ENCODE assay signal across 26 cellular contexts in the genomic region with DNA sequence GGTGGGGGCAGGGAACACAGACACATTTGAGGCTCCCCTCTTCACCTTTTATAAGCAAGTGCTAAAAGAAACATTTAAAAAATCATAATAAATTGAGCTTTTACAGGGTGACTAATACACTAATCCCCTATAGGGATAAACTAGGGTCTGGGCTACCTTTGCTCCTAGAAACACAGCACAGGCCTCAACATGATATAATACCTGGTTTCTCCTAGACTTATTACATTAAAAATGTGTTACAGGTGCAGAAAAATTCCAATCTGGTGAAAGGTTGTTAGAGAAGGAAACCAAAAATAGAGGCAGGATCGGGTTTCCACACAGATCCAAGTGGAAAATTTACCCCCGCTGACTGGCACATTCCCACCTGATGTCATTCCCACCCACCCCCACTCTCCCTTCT.
"Had no signal": no experiment of that assay in that cellular context is flagged by ENCODE, and none has a peak within 500 bp of the region (broad histone marks: within the 10 kb centered on the region; RNA-seq: fewer than 3 reads in every experiment).

No MANE protein-coding gene starts in this region.

- FAIRE-seq: urothelium cell line had no signal

- ATAC-seq: mucosa of descending colon; naive thymus-derived CD4-positive, alpha-beta T cell; natural killer cell treated with Interleukin-12 subunit alpha and Interleukin-12 subunit beta and Interleukin-15 and Interleukin-18, amount 100 ng/mL, for 72 hours; right lobe of liver; stimulated activated memory B cell treated with anti-CD40 and anti-IgM and Interleukin-4, amounts not matched to agents 10 μg/mL and 1 μg/mL and 100 μg/mL, for 72 hours; stimulated activated naive CD8-positive, alpha-beta T cell treated with anti-CD3 and anti-CD28 coated beads, Interleukin-15, Interleukin-2, amounts not matched to agents 100 U/mL and 50 U/mL, for 24 hours; upper lobe of right lung had no signal

- H3K36me3 ChIP-seq: left ventricle myocardium inferior, ovary, right atrium auricular region, right lobe of liver, stomach, thyroid gland, upper lobe of right lung had no signal

- H3K27ac Mint-ChIP-seq: mesothelial cell of epicardium; naive thymus-derived CD4-positive, alpha-beta T cell; natural killer cell treated with Interleukin-12 subunit alpha and Interleukin-12 subunit beta and Interleukin-15 and Interleukin-18, amount 100 ng/mL, for 72 hours; progenitor cell of endocrine pancreas; stimulated activated memory B cell treated with anti-CD40 and anti-IgM and Interleukin-4, amounts not matched to agents 10 μg/mL and 1 μg/mL and 100 μg/mL, for 72 hours had no signal

- H3K4me1 ChIP-seq: left ventricle myocardium inferior, right atrium auricular region, right lobe of liver, stomach, testis, thyroid gland, upper lobe of right lung had no signal

- H3K27me3 ChIP-seq: hepatocyte, ovary, right atrium auricular region, right lobe of liver, stomach, testis, thyroid gland, upper lobe of right lung had no signal

- DNase-seq: islet precursor cell; left ventricle myocardium inferior; mesendoderm; mucosa of descending colon; naive thymus-derived CD4-positive, alpha-beta T cell; ovary; right lobe of liver; stimulated activated CD4-positive, alpha-beta T cell treated with anti-CD3 and anti-CD28 coated beads, Interleukin-1b, Interleukin-23, amount 100 ng/mL, for 48 hours; stimulated activated CD4-positive, alpha-beta T cell treated with anti-CD3 and anti-CD28 coated beads, Interleukin-2, amount 100 ng/mL, for 48 hours; stimulated activated CD4-positive, alpha-beta T cell treated with anti-CD3 and anti-CD28 coated beads, Interleukin-4, amount 100 ng/mL, for 4 hours; stimulated activated CD8-positive, alpha-beta memory T cell treated with anti-CD3 and anti-CD28 coated beads, Interleukin-4, amount 100 ng/mL, for 48 hours; stimulated activated naive CD8-positive, alpha-beta T cell treated with anti-CD3 and anti-CD28 coated beads, Interleukin-15, Interleukin-2, amounts not matched to agents 100 U/mL and 50 U/mL, for 24 hours; stomach; testis; thyroid gland; trophoblast cell; upper lobe of right lung had no signal

- H3K4me3 Mint-ChIP-seq: mesothelial cell of epicardium; naive thymus-derived CD4-positive, alpha-beta T cell; natural killer cell treated with Interleukin-12 subunit alpha and Interleukin-12 subunit beta and Interleukin-15 and Interleukin-18, amount 100 ng/mL, for 72 hours; stimulated activated memory B cell treated with anti-CD40 and anti-IgM and Interleukin-4, amounts not matched to agents 10 μg/mL and 1 μg/mL and 100 μg/mL, for 72 hours had no signal

- H3K36me3 Mint-ChIP-seq: mesothelial cell of epicardium; stimulated activated memory B cell treated with anti-CD40 and anti-IgM and Interleukin-4, amounts not matched to agents 10 μg/mL and 1 μg/mL and 100 μg/mL, for 72 hours had no signal

- H3K4me1 Mint-ChIP-seq: naive thymus-derived CD4-positive, alpha-beta T cell; stimulated activated memory B cell treated with anti-CD40 and anti-IgM and Interleukin-4, amounts not matched to agents 10 μg/mL and 1 μg/mL and 100 μg/mL, for 72 hours had no signal

- H3K4me3 ChIP-seq: hepatocyte, left ventricle myocardium inferior, lung, mucosa of descending colon, ovary, right atrium auricular region, right lobe of liver, smooth muscle cell, stomach, testis, thyroid gland, upper lobe of right lung had no signal

- H3K27ac ChIP-seq: hepatocyte, left ventricle myocardium inferior, ovary, right atrium auricular region, right lobe of liver, stomach, testis, thyroid gland, upper lobe of right lung had no signal
